ENCODE assay signal across 1 cellular context in the genomic region with DNA sequence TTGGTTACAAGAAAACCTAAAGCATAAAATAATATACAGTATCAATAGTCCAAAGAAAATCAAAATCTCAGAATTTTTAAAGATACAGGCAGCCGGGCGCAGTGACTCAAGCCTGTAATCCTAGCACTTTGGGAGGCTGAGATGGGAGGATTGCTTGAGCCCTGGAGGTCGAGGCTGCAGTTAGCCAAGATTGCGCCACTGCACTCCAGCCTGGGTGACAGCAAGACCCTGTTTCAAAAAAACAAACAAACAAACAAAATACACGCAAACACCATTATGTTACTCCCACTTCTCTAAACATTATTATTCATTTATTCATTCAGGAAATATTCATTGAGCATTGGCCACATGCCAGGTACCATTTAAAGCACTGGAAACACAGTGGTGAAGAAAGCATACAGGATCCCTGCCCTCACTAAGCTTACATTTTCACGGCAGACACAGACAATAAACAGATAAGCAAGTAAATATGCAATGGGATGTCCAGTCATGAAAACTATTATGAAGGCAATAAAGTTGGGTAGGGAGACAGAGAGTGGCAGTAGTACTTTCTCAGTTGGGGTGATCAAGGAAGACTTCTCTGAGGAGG.
TF ChIP-seq lines count a peak whose summit lies in the region.

No MANE protein-coding gene starts in this region.

TF ChIP-seq in H1, 55 proteins besides CTCF, POLR2A, EP300 and RAD21:
- TF ChIP-seq TEAD4 (IDR thresholded peaks at IDR 0.05; ENCODE audit: low read depth, low read length) (no peak), KDM1A (IDR thresholded peaks at IDR 0.05; ENCODE audit: borderline replicate concordance, low read length) (no peak), JUN (IDR thresholded peaks at IDR 0.05; ENCODE audit: low read depth, low read length) (no peak), SIX5 (IDR thresholded peaks at IDR 0.05; ENCODE audit: low read depth, low read length) (no peak), KDM5A (IDR thresholded peaks at IDR 0.05; ENCODE audit: low read length) (no peak), SRF (IDR thresholded peaks at IDR 0.05; ENCODE audit: low read depth, low read length) (no peak), TAF7 (optimal IDR thresholded peaks at IDR 0.05; ENCODE audit: borderline replicate concordance, low read depth, low read length) (no peak), GTF2F1 (IDR thresholded peaks at IDR 0.05; ENCODE audit: borderline replicate concordance, low read depth, low read length) (no peak), SUZ12 (IDR thresholded peaks at IDR 0.05; ENCODE audit: low read length) (no peak), POU5F1 (IDR thresholded peaks at IDR 0.05; ENCODE audit: low read depth, low read length) (no peak), SIN3A (conservative IDR thresholded peaks at IDR 0.05 in 1 of 2, IDR thresholded peaks at IDR 0.05 in 1 of 2; ENCODE audit: low read depth in 1 of 2, low read length in 2 of 2) (no peak), CREB1 (IDR thresholded peaks at IDR 0.05) (no peak), MAFK (IDR thresholded peaks at IDR 0.05; ENCODE audit: low read depth, low read length) (no peak), TAF1 (IDR thresholded peaks at IDR 0.05; ENCODE audit: low read depth, low read length) (no peak), YY1 (IDR thresholded peaks at IDR 0.05; ENCODE audit: low read depth, low read length) (no peak), ATF2 (IDR thresholded peaks at IDR 0.05; ENCODE audit: low read length) (no peak), JUND (IDR thresholded peaks at IDR 0.05; ENCODE audit: low read length) (no peak)
- TF ChIP-seq, protein P1, sequence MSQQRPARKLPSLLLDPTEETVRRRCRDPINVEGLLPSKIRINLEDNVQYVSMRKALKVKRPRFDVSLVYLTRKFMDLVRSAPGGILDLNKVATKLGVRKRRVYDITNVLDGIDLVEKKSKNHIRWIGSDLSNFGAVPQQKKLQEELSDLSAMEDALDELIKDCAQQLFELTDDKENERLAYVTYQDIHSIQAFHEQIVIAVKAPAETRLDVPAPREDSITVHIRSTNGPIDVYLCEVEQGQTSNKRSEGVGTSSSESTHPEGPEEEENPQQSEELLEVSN (IDR thresholded peaks at IDR 0.05) = no peak
